In the genomic region with DNA sequence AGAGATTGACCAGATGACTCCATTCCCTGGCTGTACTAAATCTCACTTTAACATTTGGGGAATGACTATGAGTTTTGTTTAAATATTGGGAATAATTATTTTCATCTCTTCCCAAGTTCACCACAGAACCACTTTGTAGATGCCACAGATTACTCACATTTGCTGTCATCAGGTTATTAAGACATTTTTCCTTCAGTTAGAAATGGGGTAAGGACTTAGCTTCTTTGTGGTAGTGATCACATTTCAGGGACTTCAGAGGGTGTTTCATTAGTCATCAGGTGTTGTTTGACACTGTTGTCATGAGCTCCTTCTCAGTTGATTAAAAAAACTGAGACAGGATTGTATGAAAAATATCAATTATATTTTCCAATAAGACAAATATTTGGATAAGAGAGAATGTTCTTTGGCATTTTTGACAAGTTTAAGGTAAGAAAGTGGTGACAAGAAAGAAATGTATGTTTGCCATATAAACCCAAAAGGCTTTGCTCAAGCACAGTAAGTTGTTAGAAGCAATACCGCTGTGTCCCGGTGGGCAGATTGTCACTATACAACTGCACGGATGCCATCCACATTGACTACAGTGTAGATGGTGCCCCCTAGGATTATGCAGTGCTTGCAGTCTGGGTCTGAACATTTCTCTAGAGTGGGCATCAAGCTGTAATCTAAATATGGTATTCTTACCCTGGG, we compare ENCODE assay signal across 13 cellular contexts. TPM values are rescaled to one million over a fixed set of nuclear protein-coding genes. Genes with fewer than 3 reads are reported as not detected.
DNase-seq lines count a peak whose midpoint lies in the region; ATAC-seq and TF ChIP-seq lines count a peak whose summit lies in the region.
"Had no signal": no experiment of that assay in that cellular context is flagged by ENCODE, and none has a peak within 500 bp of the region (broad histone marks: within the 10 kb centered on the region; RNA-seq: fewer than 3 reads in every experiment).

No MANE protein-coding gene starts in this region.

- peaks cover 0 to 1% (median 0%) of the 10 kb centered on the region in 7 donors for H3K9me3 Mint-ChIP-seq in CD14-positive monocyte
- H3K9me3 Mint-ChIP-seq in naive thymus-derived CD8-positive, alpha-beta T cell, result peaks cover 0 to 3% (median 0%) of the 10 kb centered on the region in 9 donors

- ATAC-seq in thoracic aorta (ENCODE audit: insufficient number of reproducible peaks, low FRiP score, low read depth) (no peak), GM18505 (IDR thresholded peaks at IDR 0.05; ENCODE audit: unreplicated experiment) (no peak)
- ATAC-seq in naive thymus-derived CD8-positive, alpha-beta T cell, result no peak

- TF ChIP-seq CTCF in SK-N-SH (IDR thresholded peaks at IDR 0.05) (0 out of 2 replicates have a peak, but pooled peaks have one; percentile 20), fibroblast of villous mesenchyme (IDR thresholded peaks at IDR 0.05; ENCODE audit: insufficient read depth, low read depth, low read length) (no peak), thoracic aorta (IDR thresholded peaks at IDR 0.05) (no peak), CD14-positive monocyte (IDR thresholded peaks at IDR 0.05) (no peak)

- H2AFZ ChIP-seq in GM23248 (no peak overlapping the region), SK-N-SH (ENCODE audit: low read depth) (no peak overlapping the region)

- POLR2A ChIA-PET in SK-N-SH (lab: Yijun Ruan, JAX), result no interaction called here
- POLR2A ChIA-PET in naive thymus-derived CD8-positive, alpha-beta T cell (lab: Charles Lee), result no interaction called here

- H3F3A ChIP-seq in GM23248 (ENCODE audit: insufficient read depth), result peaks cover 25% of the 10 kb centered on the region
- peaks cover 39% of the 10 kb centered on the region for H3F3A ChIP-seq in SK-N-SH (replicated peaks; ENCODE audit: insufficient read depth)

- H3K9ac ChIP-seq in GM23248 (peak overlapping the region; percentile 67), SK-N-SH (peak overlapping the region; percentile 56)

- no peaks in the 10 kb centered on the region for H3K36me3 Mint-ChIP-seq in CD14-positive monocyte
- no peaks in the 10 kb centered on the region for H3K36me3 Mint-ChIP-seq in naive thymus-derived CD8-positive, alpha-beta T cell

- intact Hi-C loops in CD14-positive monocyte (cut with micrococcal nuclease), result no loop called here

- DNase-seq in GM23248 (peak; percentile 79), SK-N-SH (no peak), fibroblast of villous mesenchyme (ENCODE audit: low read depth) (peak; percentile 29), thoracic aorta (ENCODE audit: low spot score) (no peak), CD14-positive monocyte (ENCODE audit: low spot score) (no peak), foreskin melanocyte (no peak)
- no peak for DNase-seq in naive thymus-derived CD8-positive, alpha-beta T cell
- DNase-seq: DND-41, GOT3, T-helper 9 cell had no signal

- H3K4me1 ChIP-seq in GM23248 (ENCODE audit: insufficient read depth) (peaks cover 22% of the 10 kb centered on the region), SK-N-SH (ENCODE audit: control insufficient read depth in 1 of 2, insufficient read depth in 2 of 2, low read depth in 1 of 2, low read length in 1 of 2) (peaks cover 0 to 11% of the 10 kb centered on the region in 2 experiments; a peak in 1 of 4 replicates), thoracic aorta (ENCODE audit: control insufficient read depth in 1 of 2, low read depth in 2 of 2) (peaks cover 0 to 13% of the 10 kb centered on the region in 2 donors)
- H3K4me1 ChIP-seq: right atrium auricular region had no signal

- peaks cover 0 to 3% (median 2%) of the 10 kb centered on the region in 3 donors for H3K27me3 Mint-ChIP-seq in CD14-positive monocyte (ENCODE audit: low read depth in 3 of 3)
- H3K27me3 Mint-ChIP-seq in naive thymus-derived CD8-positive, alpha-beta T cell, result no peaks in the 10 kb centered on the region
- H3K27me3 Mint-ChIP-seq: brain had no signal

- in situ Hi-C loops in GM23248 (cut with MboI), result no loop called here

- CTCF ChIA-PET in SK-N-SH (lab: Yijun Ruan, JAX), result interaction anchor here (1.9 kb wide), 1 partner anchor 168 kb away, joined by 6 read pairs; no protein-coding TSS in a partner anchor

- no peaks in the 10 kb centered on the region for H3K9me3 ChIP-seq in GM23248 (ENCODE audit: low read depth)
- peaks cover 5% of the 10 kb centered on the region; the same call in 1 of the 2 replicates for H3K9me3 ChIP-seq in SK-N-SH
- no peaks in the 10 kb centered on the region for H3K9me3 ChIP-seq in thoracic aorta
- H3K9me3 ChIP-seq: right atrium auricular region had no signal

- H4K20me1 ChIP-seq in GM23248 (ENCODE audit: insufficient read depth) (no peaks in the 10 kb centered on the region), SK-N-SH (ENCODE audit: insufficient read depth) (no peaks in the 10 kb centered on the region)

- peak overlapping the region; percentile 70 for H3K4me2 ChIP-seq in GM23248 (ENCODE audit: unreplicated experiment)
- H3K4me2 ChIP-seq in SK-N-SH, result peak overlapping the region; percentile 62

- H3K27me3 ChIP-seq in GM23248 (replicated peaks; ENCODE audit: insufficient read depth) (0 out of 2 replicates have a peak, but pooled peaks cover 9% of the 10 kb centered on the region), SK-N-SH (ENCODE audit: insufficient read depth) (no peaks in the 10 kb centered on the region), thoracic aorta (replicated peaks; ENCODE audit: insufficient read depth) (no peaks in the 10 kb centered on the region)
- H3K27me3 ChIP-seq: right atrium auricular region had no signal

- no peaks in the 10 kb centered on the region for H3K4me1 Mint-ChIP-seq in CD14-positive monocyte
- no peaks in the 10 kb centered on the region for H3K4me1 Mint-ChIP-seq in naive thymus-derived CD8-positive, alpha-beta T cell

- H3K9me2 ChIP-seq in GM23248 (ENCODE audit: insufficient read depth), result no peaks in the 10 kb centered on the region
- no peaks in the 10 kb centered on the region for H3K9me2 ChIP-seq in SK-N-SH

- H3K4me3 Mint-ChIP-seq in CD14-positive monocyte, result no peak overlapping the region
- no peak overlapping the region for H3K4me3 Mint-ChIP-seq in naive thymus-derived CD8-positive, alpha-beta T cell
- H3K4me3 Mint-ChIP-seq: brain had no signal

- no peak for TF ChIP-seq RAD21 in SK-N-SH (IDR thresholded peaks at IDR 0.05; ENCODE audit: low read length)

- TF ChIP-seq POLR2A in GM18505 (IDR thresholded peaks at IDR 0.05; ENCODE audit: borderline replicate concordance, extremely low read depth, insufficient read depth, insufficient read length), result no peak

- H3K27ac Mint-ChIP-seq in CD14-positive monocyte, result no peak overlapping the region
- H3K27ac Mint-ChIP-seq in naive thymus-derived CD8-positive, alpha-beta T cell, result no peak overlapping the region

- WGBS in GM23248 (ENCODE audit: low coverage in 1 of 2, low lambda C conversion rate in 2 of 2, missing lambda C conversion rate in 2 of 2), 2 experiments, result 80 to 81% methylated on average over 3 of the region's 3 CpGs
- WGBS in SK-N-SH (ENCODE audit: low lambda C conversion rate), result 88% methylated on average over 3 of the region's 3 CpGs

- TF ChIP-seq EP300 in SK-N-SH (IDR thresholded peaks at IDR 0.05; ENCODE audit: borderline replicate concordance in 1 of 2, low read depth in 1 of 2, low read length in 1 of 2), result 0 out of 4 replicates have a peak, but pooled peaks of 1 of the 2 experiments have one; percentile 6

- H3K27ac ChIP-seq in GM23248 (peak overlapping the region; percentile 91), SK-N-SH (ENCODE audit: low read depth in 2 of 2, low read length in 1 of 2) (peak overlapping the region; percentile 55 to 89; a peak in 3 of 4 replicates), thoracic aorta (peak overlapping the region; percentile 62 to 76)

- H3K36me3 ChIP-seq in GM23248 (ENCODE audit: low read depth) (no peaks in the 10 kb centered on the region), SK-N-SH (replicated peaks in 1 of 2; ENCODE audit: control insufficient read depth in 1 of 2, insufficient read depth in 2 of 2, low read length in 1 of 2) (peaks cover 0 to 26% of the 10 kb centered on the region in 2 experiments), thoracic aorta (no peaks in the 10 kb centered on the region)
- H3K36me3 ChIP-seq: right atrium auricular region had no signal

- H3K79me2 ChIP-seq in GM23248 (ENCODE audit: insufficient read depth), result no peaks in the 10 kb centered on the region
- peaks cover 38% of the 10 kb centered on the region for H3K79me2 ChIP-seq in SK-N-SH (ENCODE audit: insufficient read depth)

- H3K4me3 ChIP-seq in GM23248 (peak overlapping the region; percentile 21; the same call in 1 of the 2 replicates), SK-N-SH (ENCODE audit: low read depth in 2 of 2, low read length in 1 of 2) (no peak overlapping the region), fibroblast of villous mesenchyme (ENCODE audit: low read depth, low read length) (no peak overlapping the region), thoracic aorta (no peak overlapping the region)
- H3K4me3 ChIP-seq: right atrium auricular region had no signal

TF ChIP-seq in SK-N-SH, 30 proteins besides CTCF, POLR2A, EP300 and RAD21 (continues in another document):
- TF ChIP-seq NFIC (IDR thresholded peaks at IDR 0.05; ENCODE audit: borderline replicate concordance) (no peak), TAF1 (IDR thresholded peaks at IDR 0.05; ENCODE audit: borderline replicate concordance, low read depth, low read length) (no peak), NRF1 (IDR thresholded peaks at IDR 0.05; ENCODE audit: low read depth, low read length) (no peak), JUND (IDR thresholded peaks at IDR 0.05) (peak; percentile 34; the same call in 1 of the 2 replicates), GABPA (IDR thresholded peaks at IDR 0.05; ENCODE audit: low read depth) (no peak), RFX5 (IDR thresholded peaks at IDR 0.05; ENCODE audit: low read length) (no peak)
- TF ChIP-seq, protein P1, sequence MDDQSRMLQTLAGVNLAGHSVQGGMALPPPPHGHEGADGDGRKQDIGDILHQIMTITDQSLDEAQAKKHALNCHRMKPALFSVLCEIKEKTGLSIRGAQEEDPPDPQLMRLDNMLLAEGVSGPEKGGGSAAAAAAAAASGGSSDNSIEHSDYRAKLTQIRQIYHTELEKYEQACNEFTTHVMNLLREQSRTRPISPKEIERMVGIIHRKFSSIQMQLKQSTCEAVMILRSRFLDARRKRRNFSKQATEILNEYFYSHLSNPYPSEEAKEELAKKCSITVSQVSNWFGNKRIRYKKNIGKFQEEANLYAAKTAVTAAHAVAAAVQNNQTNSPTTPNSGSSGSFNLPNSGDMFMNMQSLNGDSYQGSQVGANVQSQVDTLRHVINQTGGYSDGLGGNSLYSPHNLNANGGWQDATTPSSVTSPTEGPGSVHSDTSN (IDR thresholded peaks at IDR 0.05), result peak; percentile 70

RNA-seq across cellular contexts. Expression of a gene that starts 22.3 kb away (rescaled TPM):
- total RNA-seq in GM23248 (2014; rRNA removed; shearing (Covaris generic)), result 3.2 and 3.4 TPM in 2 replicates
- polyA plus RNA-seq in GM23248 (2016; fragmentation: Nextera tagmentation; extraction: Ambion mirVana) (3.1 and 3.2 TPM in 2 replicates), SK-N-SH (2012; rRNA removed) (13.7 and 21.2 TPM in 2 replicates), CD14-positive monocyte (not detected)
- polyA plus RNA-seq in SK-N-SH (2012; cell fraction: cytosol; rRNA removed), result 8.1 and 10.1 TPM in 2 replicates
- polyA plus RNA-seq in SK-N-SH (2012; cell fraction: nucleus; rRNA removed), result 56.2 and 64.5 TPM in 2 replicates
- total RNA-seq in fibroblast of villous mesenchyme (12.6 and 16.8 TPM in 2 replicates), thoracic aorta (10 to 100 TPM; 21.7 to 24.6 TPM)
- not detected for total RNA-seq in naive thymus-derived CD8-positive, alpha-beta T cell
- under 1 TPM in 2 of 3 donors, not detected in 1; 0.03 to 0.39 TPM for polyA plus RNA-seq in naive thymus-derived CD8-positive, alpha-beta T cell

Comparison
In these comparisons a context has a peak if more than half of its experiments do, and no peak if none do; other contexts are left out.
1. DNase-seq: peak in GM23248 (single experiment) and fibroblast of villous mesenchyme (single experiment); none in SK-N-SH (single experiment), thoracic aorta (single experiment), CD14-positive monocyte (single experiment), foreskin melanocyte (single experiment) and naive thymus-derived CD8-positive, alpha-beta T cell (0 of 10).
2. Peak in every context shown above with its lines, with median percentiles within 50 percentile points of each other: H3K27ac ChIP-seq.